ENCODE assay signal across 20 cellular contexts in the genomic region with DNA sequence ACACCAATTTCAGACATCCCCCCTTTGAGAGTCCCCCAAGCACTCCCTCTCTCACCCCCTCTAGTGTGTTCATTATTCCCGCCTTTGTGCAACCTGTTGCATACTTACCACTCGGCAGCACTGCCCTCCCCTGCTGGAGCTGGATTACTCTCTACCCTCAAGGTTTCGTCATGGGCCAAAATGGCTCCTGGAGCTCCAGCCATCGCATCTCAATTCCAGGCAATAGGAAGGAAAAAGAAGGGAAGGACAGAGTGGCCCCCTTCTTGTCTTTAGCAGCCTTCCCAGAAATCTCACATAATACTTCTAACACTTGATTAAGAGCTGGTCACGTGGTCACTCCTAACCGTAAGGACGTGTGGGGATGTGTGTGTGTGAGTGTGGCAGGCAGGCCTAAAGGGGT. TPM values are rescaled to one million over a fixed set of nuclear protein-coding genes. Genes with fewer than 3 reads are reported as not detected.
DNase-seq lines count a peak whose midpoint lies in the region; FAIRE-seq and TF ChIP-seq lines count a peak whose summit lies in the region.
"Had no signal": no experiment of that assay in that cellular context is flagged by ENCODE, and none has a peak within 500 bp of the region (broad histone marks: within the 10 kb centered on the region; RNA-seq: fewer than 3 reads in every experiment).

No MANE protein-coding gene starts in this region.

- no peak overlapping the region for H4K8ac ChIP-seq in H1 (ENCODE audit: extremely low read depth, insufficient read depth, low read length)

- no peak overlapping the region for H2BK20ac ChIP-seq in H1 (ENCODE audit: low read length)

- DNase-seq in H1 (ENCODE audit: low read depth in 1 of 2, low spot score in 2 of 2) = no peak
- peak; percentile 7 for DNase-seq in spleen
- DNase-seq in OCI-M1 (lab: John Stamatoyannopoulos, UW) = no peak
- DNase-seq in NCI-H2029 treated with DMSO at 0.1 percent for 48 hours (lab: John Stamatoyannopoulos, UW) = no peak
- DNase-seq: AML-193; Caco-2; Calu3; CD4-positive, alpha-beta T cell; CD8-positive, alpha-beta T cell; DMS79 treated with DMSO at 0.1 percent for 48 hours had no signal

- no peak overlapping the region for H2AK5ac ChIP-seq in H1 (ENCODE audit: low read depth, low read length)

- H3K9me3 ChIP-seq in HEK293 (ENCODE audit: control insufficient read depth, insufficient read depth, low read depth, low read length) = no peaks in the 10 kb centered on the region
- H3K9me3 ChIP-seq in H1 (ENCODE audit: insufficient read depth in 2 of 2, low read depth in 1 of 2, low read length in 1 of 2) = no peaks in the 10 kb centered on the region
- peaks cover 0 to 4% (median 0%) of the 10 kb centered on the region in 8 donors for H3K9me3 ChIP-seq in spleen
- H3K9me3 ChIP-seq: A549; BLaER1 treated with 17β-estradiol and CSF1 and Interleukin-3, amounts not matched to agents 10 nM and 100 nM; Caco-2 had no signal

- H3K4me2 ChIP-seq in H1 (ENCODE audit: insufficient read depth in 1 of 2, low read depth in 2 of 2, low read length in 2 of 2) = no peak overlapping the region
- H3K4me2 ChIP-seq: A549; BLaER1 treated with 17β-estradiol and CSF1 and Interleukin-3, amounts not matched to agents 10 nM and 100 nM had no signal

- no peak overlapping the region for H2BK15ac ChIP-seq in H1 (ENCODE audit: low read length)

- H2AFZ ChIP-seq in H1 (ENCODE audit: low read length) = no peak overlapping the region

- H4K20me1 ChIP-seq in H1 (replicated peaks in 1 of 2; ENCODE audit: control insufficient read depth in 1 of 2, insufficient read depth in 2 of 2, low read length in 2 of 2) = no peaks in the 10 kb centered on the region
- H4K20me1 ChIP-seq: BLaER1 treated with 17β-estradiol and CSF1 and Interleukin-3, amounts not matched to agents 10 nM and 100 nM had no signal

- no peak overlapping the region for H3K27ac ChIP-seq in HEK293 (ENCODE audit: extremely low read depth, low read depth, low read length)
- H3K27ac ChIP-seq in H1 (ENCODE audit: low read depth, low read length) = no peak overlapping the region
- no peak overlapping the region for H3K27ac ChIP-seq in spleen
- H3K27ac ChIP-seq: 22Rv1; A549; BLaER1 treated with 17β-estradiol and CSF1 and Interleukin-3, amounts not matched to agents 10 nM and 100 nM; C4-2B had no signal

- no peak overlapping the region for H3K14ac ChIP-seq in H1 (ENCODE audit: insufficient read length)

- TF ChIP-seq POLR2A in H1 (IDR thresholded peaks at IDR 0.05; ENCODE audit: control extremely low read depth in 1 of 2, low read depth in 2 of 2, low read length in 2 of 2) = no peak
- no peak for TF ChIP-seq POLR2A in spleen (IDR thresholded peaks at IDR 0.05)

- H3K56ac ChIP-seq in H1 (replicated peaks; ENCODE audit: insufficient read length, low read depth, low read length) = no peak overlapping the region

- H2BK12ac ChIP-seq in H1 (ENCODE audit: low read depth, low read length) = no peak overlapping the region

- no peak for FAIRE-seq in H1 (lab: Jason Lieb, UNC)
- FAIRE-seq: A549, D721Med, G401.6, GM12878, GM12892, GM18507 had no signal

- H3K79me2 ChIP-seq in H1 (ENCODE audit: control insufficient read depth in 1 of 2, insufficient read depth in 2 of 2, low read length in 2 of 2) = no peaks in the 10 kb centered on the region

- no peak overlapping the region for H2BK5ac ChIP-seq in H1 (ENCODE audit: low read depth, low read length)

- no peak overlapping the region for H3K9ac ChIP-seq in H1 (replicated peaks in 1 of 4; ENCODE audit: extremely low read depth in 1 of 4, low read depth in 3 of 4, low read length in 3 of 4)
- H3K9ac ChIP-seq: BLaER1 treated with 17β-estradiol and CSF1 and Interleukin-3, amounts not matched to agents 10 nM and 100 nM had no signal

- no peak overlapping the region for H4K5ac ChIP-seq in H1 (ENCODE audit: insufficient read length, low read depth, low read length)

- 82% methylated on average over 7 of the region's 7 CpGs; no CpG with 5 or more reads in 1 of the 2 experiments for WGBS in H1 (ENCODE audit: extremely low coverage in 1 of 2, insufficient coverage in 1 of 2, insufficient read length in 1 of 2, insufficient replicate concordance in 2 of 2, low coverage in 1 of 2, low lambda C conversion rate in 2 of 2, missing lambda C conversion rate in 1 of 2), 2 experiments
- WGBS in spleen, 5 donors = 89 to 95% (median 94%) methylated on average over 7 of the region's 7 CpGs

- H3K4me1 ChIP-seq in HEK293 (ENCODE audit: control insufficient read depth, insufficient read depth, low read length) (no peaks in the 10 kb centered on the region), H1 (replicated peaks in 1 of 4; ENCODE audit: control insufficient read depth in 3 of 4, insufficient read depth in 4 of 4, low read length in 3 of 4) (peaks cover 0 to 1% (median 0%) of the 10 kb centered on the region in 4 experiments; a peak in 1 of 7 replicates), spleen (no peaks in the 10 kb centered on the region)
- H3K4me1 ChIP-seq: A549; BLaER1 treated with 17β-estradiol and CSF1 and Interleukin-3, amounts not matched to agents 10 nM and 100 nM; Caco-2 had no signal

- H3K79me1 ChIP-seq in H1 (ENCODE audit: low read depth, low read length) = no peaks in the 10 kb centered on the region

- TF ChIP-seq EP300 in H1 (IDR thresholded peaks at IDR 0.05; ENCODE audit: borderline replicate concordance in 1 of 2, low read depth in 2 of 2, low read length in 2 of 2) = no peak

- no peak overlapping the region for H2BK120ac ChIP-seq in H1 (replicated peaks; ENCODE audit: low read depth, low read length)

- TF ChIP-seq RAD21 in H1 (IDR thresholded peaks at IDR 0.05 in 1 of 2, conservative IDR thresholded peaks at IDR 0.05 in 1 of 2; ENCODE audit: low read depth in 2 of 2, low read length in 2 of 2) = no peak

- POLR2A ChIA-PET in HEK293 (lab: Yijun Ruan, JAX) = no interaction called here
- POLR2A ChIA-PET in H1 (lab: Charles Lee; ENCODE audit: partially characterized antibody) = no interaction called here

- no peak overlapping the region for H3K18ac ChIP-seq in H1 (ENCODE audit: extremely low read depth, low read length)

- H3K23me2 ChIP-seq in H1 (ENCODE audit: low read depth, low read length) = no peaks in the 10 kb centered on the region

- no peak overlapping the region for H3K23ac ChIP-seq in H1 (ENCODE audit: insufficient read length)

- CTCF ChIA-PET in HEK293 (lab: Yijun Ruan, JAX) = no interaction called here
- CTCF ChIA-PET in H1 (lab: Charles Lee; ENCODE audit: partially characterized antibody) = interaction anchor here (1.0 to 26.4 kb wide), 4 partner anchors 9 to 113 kb away, joined by 3 to 404 read pairs (median 14); a partner anchor contains a TSS

- no peaks in the 10 kb centered on the region; a peak in 1 of 7 replicates for H3K27me3 ChIP-seq in H1 (replicated peaks in 1 of 4; ENCODE audit: control insufficient read depth in 3 of 4, extremely low read depth in 1 of 4, insufficient read depth in 3 of 4, low read length in 3 of 4)
- no peaks in the 10 kb centered on the region for H3K27me3 ChIP-seq in spleen (replicated peaks in 1 of 7)
- H3K27me3 ChIP-seq: BLaER1 treated with 17β-estradiol and CSF1 and Interleukin-3, amounts not matched to agents 10 nM and 100 nM had no signal

- H3K36me3 ChIP-seq in HEK293 (ENCODE audit: control insufficient read depth in 2 of 2, insufficient read depth in 1 of 2, low read length in 2 of 2) (peaks cover 0 to 59% of the 10 kb centered on the region in 2 experiments; a peak in 1 of 3 replicates), H1 (ENCODE audit: control insufficient read depth in 2 of 4, insufficient read depth in 4 of 4, low read length in 3 of 4) (peaks cover 0 to 9% (median 0%) of the 10 kb centered on the region in 4 experiments; a peak in 2 of 8 replicates), spleen (peaks cover 0 to 90% (median 28%) of the 10 kb centered on the region in 6 donors)

- H3K4me3 ChIP-seq in HEK293 (ENCODE audit: low read depth, low read length) (no peak overlapping the region), H1 (ENCODE audit: extremely low read depth in 1 of 4, insufficient read depth in 2 of 4, low read depth in 3 of 4, low read length in 4 of 4) (no peak overlapping the region), spleen (no peak overlapping the region)
- H3K4me3 ChIP-seq: A549; BLaER1 treated with 17β-estradiol and CSF1 and Interleukin-3, amounts not matched to agents 10 nM and 100 nM; GM12878 had no signal

- no peak overlapping the region for H3K4ac ChIP-seq in H1 (replicated peaks; ENCODE audit: insufficient read length, low read depth, low read length)

- intact Hi-C loops in spleen (cut with DNase I; ENCODE audit: low total_unique reads) = no loop called here

- TF ChIP-seq CTCF in HEK293 (tag by site-specific recombination; IDR thresholded peaks at IDR 0.05) (no peak), H1 (IDR thresholded peaks at IDR 0.05; ENCODE audit: control extremely low read depth in 1 of 3, insufficient read depth in 1 of 3, low read depth in 1 of 3, low read length in 3 of 3) (no peak), spleen (IDR thresholded peaks at IDR 0.05 in 8 of 11, conservative IDR thresholded peaks at IDR 0.05 in 3 of 11) (no peak)

- no peak overlapping the region for H4K91ac ChIP-seq in H1 (replicated peaks; ENCODE audit: insufficient read length, low read length)

TF ChIP-seq in H1, 55 proteins besides CTCF, POLR2A, EP300 and RAD21 (continues in another document):
- TF ChIP-seq CBX5 (IDR thresholded peaks at IDR 0.05; ENCODE audit: low read depth, low read length) = no peak

RNA-seq across cellular contexts. Expression of a gene that starts 20.2 kb away (rescaled TPM):
- total RNA-seq in H1 (2021; fragmentation: NEBNext Ultra II Directional; extraction: Animal tissue kit (Norgen Biotek cat#: 25700)) = 13.1 and 14.3 TPM in 2 replicates
- polyA plus RNA-seq in H1 (2011; rRNA removed) (10.5 and 13.1 TPM in 2 replicates), spleen (10 to 100 TPM; 10.3 to 13.3 (median 11.3) TPM)
- polyA plus RNA-seq in H1 (2011; cell fraction: cytosol; rRNA removed) = 14.6 TPM
- polyA plus RNA-seq in H1 (2011; cell fraction: nucleus; rRNA removed) = 9.6 TPM
- 17.3 to 18.4 TPM (median 17.8 TPM) in 4 replicates for polyA plus RNA-seq in H1 (2012, experiment 1 of 2)
- polyA plus RNA-seq in H1 (2012, experiment 2 of 2) = 6.8 TPM
- polyA plus RNA-seq in H1 (2013, experiment 1 of 2) = 9.0 TPM
- polyA plus RNA-seq in H1 (2013, experiment 2 of 2) = 9.3 TPM
- polyA minus RNA-seq in H1 (2011; rRNA and poly(A)+ RNA removed) = 14.3 and 15.0 TPM in 2 replicates
- polyA minus RNA-seq in H1 (2011; cell fraction: cytosol; rRNA and poly(A)+ RNA removed) = 6.2 TPM
- polyA minus RNA-seq in H1 (2011; cell fraction: nucleus; rRNA and poly(A)+ RNA removed) = 7.2 TPM
- 10 to 100 TPM in 1 of 7 donors, 1 to 10 TPM in 6; 5.8 to 12.1 (median 8.1) TPM for total RNA-seq in spleen

RNA-seq across cellular contexts. Expression of a gene that starts 20.4 kb away (rescaled TPM):
- 47.0 and 49.4 TPM in 2 replicates for total RNA-seq in H1 (2021; fragmentation: NEBNext Ultra II Directional; extraction: Animal tissue kit (Norgen Biotek cat#: 25700))
- 26.2 and 40.0 TPM in 2 replicates for polyA plus RNA-seq in H1 (2011; rRNA removed)
- 30.8 TPM for polyA plus RNA-seq in H1 (2011; cell fraction: cytosol; rRNA removed)
- polyA plus RNA-seq in H1 (2011; cell fraction: nucleus; rRNA removed) = 27.0 TPM
- polyA plus RNA-seq in H1 (2012, experiment 1 of 2) = 37.0 to 41.9 TPM (median 40.4 TPM) in 4 replicates
- 33.6 TPM for polyA plus RNA-seq in H1 (2012, experiment 2 of 2)
- polyA plus RNA-seq in H1 (2013, experiment 1 of 2) = 47.0 TPM
- 45.2 TPM for polyA plus RNA-seq in H1 (2013, experiment 2 of 2)
- 15.1 TPM in 2 replicates for polyA minus RNA-seq in H1 (2011; rRNA and poly(A)+ RNA removed)
- polyA minus RNA-seq in H1 (2011; cell fraction: cytosol; rRNA and poly(A)+ RNA removed) = 23.6 TPM
- 22.8 TPM for polyA minus RNA-seq in H1 (2011; cell fraction: nucleus; rRNA and poly(A)+ RNA removed)
- 10 to 100 TPM; 26.5 to 38.8 (median 33.6) TPM for total RNA-seq in spleen
- polyA plus RNA-seq in spleen = 10 to 100 TPM; 13.0 to 14.4 (median 13.2) TPM
